27 cellular contexts compared by ENCODE assay signal in the genomic region with DNA sequence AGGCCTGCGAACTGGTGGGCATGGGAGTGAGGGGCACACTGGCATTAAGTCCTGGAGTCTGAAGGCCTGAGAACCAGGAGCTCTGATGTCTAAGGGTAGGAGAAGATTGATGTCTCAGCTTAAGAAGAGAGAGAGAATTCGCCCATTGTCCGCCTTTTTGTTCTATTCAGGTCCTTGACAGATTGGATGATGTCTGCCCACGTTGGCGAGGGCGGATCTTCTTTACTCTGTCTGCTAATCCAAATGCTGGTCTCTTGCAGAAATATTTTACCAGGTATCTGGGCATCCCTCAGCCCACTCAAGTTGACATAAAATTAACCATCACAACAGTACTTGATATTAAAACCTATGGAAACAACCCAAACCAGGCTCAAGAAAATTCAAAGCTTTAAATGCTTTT. TPM values are rescaled to one million over a fixed set of nuclear protein-coding genes. Genes with fewer than 3 reads are reported as not detected.
"Had no signal": no experiment of that assay in that cellular context is flagged by ENCODE, and none has a peak within 500 bp of the region (broad histone marks: within the 10 kb centered on the region; RNA-seq: fewer than 3 reads in every experiment).

No MANE protein-coding gene starts in this region.

- DNase-seq: activated CD4-positive, alpha-beta T cell treated with anti-CD3 and anti-CD28 coated beads, Interleukin-2, amount 10 ng/mL, durations not matched to agents 24 days and 14 days; activated CD4-positive, alpha-beta T cell treated with anti-CD3 and anti-CD28 coated beads, Interleukin-2, amount 50 U/mL, for 4 hours; activated CD8-positive, alpha-beta T cell treated with anti-CD3 and anti-CD28 coated beads for 36 hours; activated effector memory CD4-positive, alpha-beta T cell treated with anti-CD3 and anti-CD28 coated beads, Interleukin-2, amount 50 U/mL, for 16 hours; activated naive CD4-positive, alpha-beta T cell; activated naive CD4-positive, alpha-beta T cell treated with anti-CD3 and anti-CD28 coated beads, Interleukin-2, amount 50 U/mL, for 16 hours; activated naive CD8-positive, alpha-beta T cell treated with anti-CD3 and anti-CD28 coated beads for 36 hours; activated T-cell treated with anti-CD3 and anti-CD28 coated beads, Interleukin-2, amount 50 U/mL, for 1 hour; activated T-cell treated with anti-CD3 and anti-CD28 coated beads, Interleukin-2, amount 50 U/mL, for 72 hours; MG63; NCI-H1092; NCI-H1436 treated with DMSO at 0.1 percent for 48 hours; NCI-H1694 treated with DMSO at 0.1 percent for 48 hours; NCI-H2029; NCI-H345; NCI-H524 treated with DMSO at 0.1 percent for 48 hours; Peyer's patch; RPMI8226; SHP77 treated with DMSO at 0.1 percent for 48 hours; SK-N-SH had no signal

- H3K4me3 ChIP-seq: ascending aorta, cardiac muscle cell, MG63, Peyer's patch, SJSA1 had no signal

- H3K27ac Mint-ChIP-seq: activated CD4-positive, alpha-beta T cell treated with anti-CD3 and anti-CD28 coated beads, Interleukin-2, amount 10 ng/mL, durations not matched to agents 24 days and 14 days; activated CD8-positive, alpha-beta T cell treated with anti-CD3 and anti-CD28 coated beads for 36 hours; activated naive CD8-positive, alpha-beta T cell treated with anti-CD3 and anti-CD28 coated beads for 36 hours; activated T-cell treated with anti-CD3 and anti-CD28 coated beads, Interleukin-2, amount 50 U/mL, for 72 hours; activated T-helper 17 cell treated with anti-CD3 and anti-CD28 coated beads, Interleukin-2, amount 50 U/mL, for 72 hours; T-helper 1 cell treated with Interleukin-12 subunit alpha and Interleukin-12 subunit beta and Interleukin-4 antibody, amounts not matched to agents 30 μg/mL and 1 μg/mL, for 36 hours; T-helper 2 cell treated with Interferon-gamma antibody and Interleukin-4, amounts not matched to agents 5 μg/mL and 100 μg/mL, for 36 hours had no signal

- H3K27me3 ChIP-seq: ascending aorta, cardiac muscle cell, MG63, Peyer's patch, SJSA1 had no signal

- H3K27me3 Mint-ChIP-seq: activated CD4-positive, alpha-beta T cell treated with anti-CD3 and anti-CD28 coated beads, Interleukin-2, amount 10 ng/mL, durations not matched to agents 24 days and 14 days; activated CD8-positive, alpha-beta T cell treated with anti-CD3 and anti-CD28 coated beads for 36 hours; activated naive CD8-positive, alpha-beta T cell treated with anti-CD3 and anti-CD28 coated beads for 36 hours; activated T-helper 17 cell treated with anti-CD3 and anti-CD28 coated beads, Interleukin-2, amount 50 U/mL, for 72 hours; central memory CD8-positive, alpha-beta T cell had no signal

- H3K9me3 ChIP-seq: ascending aorta, MG63, Peyer's patch, SJSA1, SK-N-SH had no signal

- ATAC-seq: activated CD8-positive, alpha-beta T cell treated with anti-CD3 and anti-CD28 coated beads for 36 hours; activated T-cell treated with anti-CD3 and anti-CD28 coated beads, Interleukin-2, amount 50 U/mL, for 72 hours; activated T-helper 17 cell treated with anti-CD3 and anti-CD28 coated beads, Interleukin-2, amount 50 U/mL, for 72 hours had no signal

- H3K9me3 Mint-ChIP-seq: activated CD4-positive, alpha-beta T cell treated with anti-CD3 and anti-CD28 coated beads, Interleukin-2, amount 10 ng/mL, durations not matched to agents 24 days and 14 days; activated CD8-positive, alpha-beta T cell treated with anti-CD3 and anti-CD28 coated beads for 36 hours; activated naive CD8-positive, alpha-beta T cell treated with anti-CD3 and anti-CD28 coated beads for 36 hours; activated T-cell treated with anti-CD3 and anti-CD28 coated beads, Interleukin-2, amount 50 U/mL, for 72 hours; activated T-helper 17 cell treated with anti-CD3 and anti-CD28 coated beads, Interleukin-2, amount 50 U/mL, for 72 hours; central memory CD8-positive, alpha-beta T cell; T-helper 1 cell treated with Interleukin-12 subunit alpha and Interleukin-12 subunit beta and Interleukin-4 antibody, amounts not matched to agents 30 μg/mL and 1 μg/mL, for 36 hours; T-helper 2 cell treated with Interferon-gamma antibody and Interleukin-4, amounts not matched to agents 5 μg/mL and 100 μg/mL, for 36 hours had no signal

- H3K27ac ChIP-seq: ascending aorta, cardiac muscle cell, Peyer's patch, SJSA1 had no signal

- H3K4me1 Mint-ChIP-seq: activated T-helper 17 cell treated with anti-CD3 and anti-CD28 coated beads, Interleukin-2, amount 50 U/mL, for 72 hours; central memory CD8-positive, alpha-beta T cell had no signal

- H3K4me1 ChIP-seq: ascending aorta, SJSA1 had no signal

- H3K4me3 Mint-ChIP-seq: activated CD4-positive, alpha-beta T cell treated with anti-CD3 and anti-CD28 coated beads, Interleukin-2, amount 10 ng/mL, durations not matched to agents 24 days and 14 days; activated CD8-positive, alpha-beta T cell treated with anti-CD3 and anti-CD28 coated beads for 36 hours; activated naive CD8-positive, alpha-beta T cell treated with anti-CD3 and anti-CD28 coated beads for 36 hours; activated T-cell treated with anti-CD3 and anti-CD28 coated beads, Interleukin-2, amount 50 U/mL, for 72 hours; activated T-helper 17 cell treated with anti-CD3 and anti-CD28 coated beads, Interleukin-2, amount 50 U/mL, for 72 hours; central memory CD8-positive, alpha-beta T cell; T-helper 1 cell treated with Interleukin-12 subunit alpha and Interleukin-12 subunit beta and Interleukin-4 antibody, amounts not matched to agents 30 μg/mL and 1 μg/mL, for 36 hours; T-helper 2 cell treated with Interferon-gamma antibody and Interleukin-4, amounts not matched to agents 5 μg/mL and 100 μg/mL, for 36 hours had no signal

RNA-seq across cellular contexts. Expression of gene MAP6D1, which starts 44.1 kb away (rescaled TPM):
- total RNA-seq: ascending aorta had no signal
